ENCODE assay signal across 18 cellular contexts in the genomic region with DNA sequence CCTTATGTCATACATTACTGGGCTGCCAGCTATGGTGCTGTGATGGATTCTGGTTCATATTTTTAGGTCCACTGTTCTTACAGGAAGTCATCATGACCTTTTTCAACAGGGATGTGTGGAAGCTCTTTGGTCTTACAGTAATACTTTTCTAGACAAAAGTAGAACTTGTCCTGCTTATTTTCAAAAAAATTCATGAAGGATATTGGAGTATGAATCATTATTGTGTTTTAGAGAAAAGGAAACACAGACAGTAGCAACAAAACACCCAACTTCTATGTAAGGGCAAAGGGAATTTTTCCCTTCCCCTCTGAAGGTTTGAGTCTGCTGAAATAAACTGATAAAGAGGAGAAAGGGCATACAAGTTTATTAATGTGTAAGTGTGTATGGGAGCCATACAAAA. TPM values are rescaled to one million over a fixed set of nuclear protein-coding genes. Genes with fewer than 3 reads are reported as not detected.
A peak's percentile ranks its signal among the peaks of the same experiment; 100 is the strongest.
DNase-seq lines count a peak whose midpoint lies in the region; ATAC-seq, FAIRE-seq and TF ChIP-seq lines count a peak whose summit lies in the region.
"Had no signal": no experiment of that assay in that cellular context is flagged by ENCODE, and none has a peak within 500 bp of the region (broad histone marks: within the 10 kb centered on the region; RNA-seq: fewer than 3 reads in every experiment).

No MANE protein-coding gene starts in this region.

- no peaks in the 10 kb centered on the region for H3K9me3 Mint-ChIP-seq in CD8-positive, alpha-beta memory T cell
- H3K9me3 Mint-ChIP-seq in HFFc6 (no peaks in the 10 kb centered on the region), CD14-positive monocyte (peaks cover 0 to 8% (median 0%) of the 10 kb centered on the region in 7 donors)
- H3K9me3 Mint-ChIP-seq: IgD-negative memory B cell had no signal

- peak; percentile 26 for FAIRE-seq in pancreas (lab: Jason Lieb, UNC)

- no peaks in the 10 kb centered on the region for H3K36me3 Mint-ChIP-seq in CD8-positive, alpha-beta memory T cell
- no peaks in the 10 kb centered on the region for H3K36me3 Mint-ChIP-seq in HFFc6 (ENCODE audit: low read depth)
- no peaks in the 10 kb centered on the region for H3K36me3 Mint-ChIP-seq in CD14-positive monocyte
- H3K36me3 Mint-ChIP-seq: IgD-negative memory B cell had no signal

- intact Hi-C loops in pancreas (cut with DNase I) = no loop called here
- intact Hi-C loops in CD14-positive monocyte (cut with micrococcal nuclease) = loop anchor here in 1 of 2 donors (10.0 kb wide), 1 partner anchor 124 kb away; the partner anchor contains the start of gene TMSB4X

- CTCF ChIA-PET in CD8-positive, alpha-beta memory T cell (lab: Charles Lee) = no interaction called here

- H3K4me3 ChIP-seq in CD8-positive, alpha-beta memory T cell (ENCODE audit: low read length) = no peak overlapping the region
- H3K4me3 ChIP-seq in choroid plexus epithelial cell (ENCODE audit: low read depth, low read length) = no peak overlapping the region
- no peak overlapping the region for H3K4me3 ChIP-seq in pancreas
- H3K4me3 ChIP-seq: psoas muscle, vagina had no signal

- no peaks in the 10 kb centered on the region for H3K27me3 ChIP-seq in CD8-positive, alpha-beta memory T cell (ENCODE audit: insufficient read depth, low read length, poor library complexity, severe bottlenecking)
- H3K27me3 ChIP-seq in pancreas = no peaks in the 10 kb centered on the region
- H3K27me3 ChIP-seq: vagina had no signal

- H3K36me3 ChIP-seq in CD8-positive, alpha-beta memory T cell (ENCODE audit: insufficient read depth, low read length) = no peaks in the 10 kb centered on the region
- no peaks in the 10 kb centered on the region for H3K36me3 ChIP-seq in pancreas
- H3K36me3 ChIP-seq: vagina, WERI-Rb-1 had no signal

- H3K27me3 Mint-ChIP-seq in CD8-positive, alpha-beta memory T cell = peaks cover 0 to 19% of the 10 kb centered on the region in 2 donors
- H3K27me3 Mint-ChIP-seq in HFFc6 (ENCODE audit: insufficient read depth) (no peaks in the 10 kb centered on the region), CD14-positive monocyte (ENCODE audit: low read depth in 3 of 3) (peaks cover 0 to 57% (median 0%) of the 10 kb centered on the region in 3 donors)

- H3K4me3 Mint-ChIP-seq in CD8-positive, alpha-beta memory T cell = no peak overlapping the region
- H3K4me3 Mint-ChIP-seq in HFFc6 (no peak overlapping the region), CD14-positive monocyte (no peak overlapping the region)
- H3K4me3 Mint-ChIP-seq: IgD-negative memory B cell had no signal

- H3K27ac Mint-ChIP-seq in CD8-positive, alpha-beta memory T cell = peak overlapping the region in 5 of 8 donors; percentile 23 to 75 (median 50)
- H3K27ac Mint-ChIP-seq in HFFc6 = peak overlapping the region; percentile 75
- peak overlapping the region in 2 of 7 donors; percentile 21 to 35 for H3K27ac Mint-ChIP-seq in CD14-positive monocyte
- H3K27ac Mint-ChIP-seq: IgD-negative memory B cell had no signal

- TF ChIP-seq CTCF in HFFc6 (IDR thresholded peaks at IDR 0.05) (no peak), choroid plexus epithelial cell (conservative IDR thresholded peaks at IDR 0.05; ENCODE audit: low read depth, low read length) (no peak), pancreas (IDR thresholded peaks at IDR 0.05) (no peak), CD14-positive monocyte (IDR thresholded peaks at IDR 0.05) (no peak)

- H3K9me3 ChIP-seq in CD8-positive, alpha-beta memory T cell (ENCODE audit: low read length) = no peaks in the 10 kb centered on the region
- no peaks in the 10 kb centered on the region for H3K9me3 ChIP-seq in pancreas
- H3K9me3 ChIP-seq: vagina had no signal

- H3K4me1 ChIP-seq in CD8-positive, alpha-beta memory T cell (ENCODE audit: insufficient read depth, low read length) = peaks cover 61% of the 10 kb centered on the region
- H3K4me1 ChIP-seq in pancreas = peaks cover 9 to 19% (median 17%) of the 10 kb centered on the region in 3 donors

- no peak overlapping the region for H3K27ac ChIP-seq in CD8-positive, alpha-beta memory T cell (ENCODE audit: low read depth, low read length)
- H3K27ac ChIP-seq in pancreas = no peak overlapping the region
- H3K27ac ChIP-seq: C4-2B, psoas muscle, vagina, WERI-Rb-1 had no signal

- no peak for DNase-seq in CD8-positive, alpha-beta memory T cell
- DNase-seq in HFFc6 (no peak), choroid plexus epithelial cell (ENCODE audit: low read depth) (peak; percentile 54), pancreas (no peak), NCI-H510A treated with DMSO at 0.1 percent for 48 hours (lab: John Stamatoyannopoulos, UW) (no peak), CD14-positive monocyte (ENCODE audit: low spot score) (no peak), COLO829 (ENCODE audit: low spot score) (no peak)
- DNase-seq: activated CD8-positive, alpha-beta memory T cell treated with anti-CD3 and anti-CD28 coated beads, Interleukin-2, amount 50 U/mL, for 4 hours; effector CD4-positive, alpha-beta T cell; NCI-H1092; NCI-H2171; psoas muscle; WERI-Rb-1 had no signal

- peaks cover 45 to 78% (median 62%) of the 10 kb centered on the region in 3 donors for H3K4me1 Mint-ChIP-seq in CD8-positive, alpha-beta memory T cell
- H3K4me1 Mint-ChIP-seq in HFFc6 (ENCODE audit: low read depth) (peaks cover 62% of the 10 kb centered on the region), CD14-positive monocyte (peaks cover 36% of the 10 kb centered on the region)

- POLR2A ChIA-PET in CD8-positive, alpha-beta memory T cell (lab: Charles Lee) = no interaction called here

- no peak for ATAC-seq in pancreas
- ATAC-seq: psoas muscle had no signal

RNA-seq across cellular contexts. Expression of gene FAM9C, which starts 54.7 kb away (rescaled TPM):
- total RNA-seq in CD8-positive, alpha-beta memory T cell = not detected
- not detected for polyA plus RNA-seq in CD8-positive, alpha-beta memory T cell
- not detected for total RNA-seq in HFFc6 (2021; fragmentation: NEBNext Ultra II Directional; extraction: Animal tissue kit (Norgen Biotek cat#: 25700))
- total RNA-seq in pancreas = not detected
- not detected for polyA plus RNA-seq in pancreas
- polyA plus RNA-seq in CD14-positive monocyte = not detected
- total RNA-seq: mucosa of gallbladder, SK-MEL-5, vagina had no signal
- polyA plus RNA-seq: IgD-negative memory B cell, psoas muscle had no signal
